ENCODE assay signal across 5 cellular contexts in the genomic region with DNA sequence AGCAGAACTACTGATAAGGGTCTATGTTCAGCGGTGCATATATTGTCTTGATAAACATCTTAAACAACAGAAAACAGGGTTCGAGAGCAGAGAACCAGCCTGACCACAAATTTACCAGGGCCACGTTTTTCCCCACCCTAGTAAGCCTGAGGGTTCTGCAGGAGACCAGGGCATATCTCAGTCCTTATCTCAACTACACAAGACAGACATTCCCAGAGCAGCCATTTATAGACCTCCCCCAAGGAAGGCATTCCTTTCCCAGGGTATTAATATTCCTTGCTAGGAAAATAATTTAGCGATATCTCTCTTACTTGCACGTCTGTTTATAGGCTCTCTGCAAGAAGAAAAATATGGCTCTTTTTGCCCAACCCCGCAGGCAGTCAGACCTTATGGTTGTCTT. TPM values are rescaled to one million over a fixed set of nuclear protein-coding genes. Genes with fewer than 3 reads are reported as not detected.
DNase-seq lines count a peak whose midpoint lies in the region; ATAC-seq, FAIRE-seq and TF ChIP-seq lines count a peak whose summit lies in the region.
"Not testable (repeated sequence)": the region's sequence is repeated elsewhere in the genome, so short reads cannot be mapped to it uniquely, and the experiment has no call there.

No MANE protein-coding gene starts in this region.

- H3K4me2 ChIP-seq in DND-41 (ENCODE audit: insufficient read depth, low read length); K562 (ENCODE audit: insufficient read depth, low read length); mesendoderm (ENCODE audit: low read length): not testable (repeated sequence)

- not testable (repeated sequence) for H2AFZ ChIP-seq in DND-41 (ENCODE audit: low read depth, low read length); K562 (ENCODE audit: low read depth, low read length)

- not testable (repeated sequence) for TF ChIP-seq RAD21 in K562 (CRISPR knock-in tag; conservative IDR thresholded peaks at IDR 0.05 in 1 of 2, IDR thresholded peaks at IDR 0.05 in 1 of 2)

- H4K8ac ChIP-seq in mesendoderm (ENCODE audit: low read depth, low read length) = not testable (repeated sequence)

- not testable (repeated sequence) for BruUV-seq in K562 (replicated peaks; lab: Mats Ljungman, UMichigan)

- TF ChIP-seq CTCF in DND-41 (IDR thresholded peaks at IDR 0.05; ENCODE audit: borderline replicate concordance, extremely low read depth, low read length, poor library complexity, severe bottlenecking); K562 (IDR thresholded peaks at IDR 0.05 in 2 of 3, conservative IDR thresholded peaks at IDR 0.05 in 1 of 3; ENCODE audit: insufficient read depth in 2 of 3, low read depth in 1 of 3, low read length in 3 of 3): not testable (repeated sequence)

- in situ Hi-C loops in KBM-7 (cut with MboI; ENCODE audit: low pct_unique_long_range_greater_than_20kb, low sequenced_read_pairs); K562 (cut with MboI): not testable (repeated sequence)

- not testable (repeated sequence) for ATAC-seq in DND-41 (ENCODE audit: insufficient read depth, low read depth); K562

- H3K9me1 ChIP-seq in K562 (ENCODE audit: control insufficient read depth, insufficient read depth, low read length) = not testable (repeated sequence)

- H2AK5ac ChIP-seq in mesendoderm (ENCODE audit: low read length) = not testable (repeated sequence)

- not testable (repeated sequence) for H2BK120ac ChIP-seq in mesendoderm (ENCODE audit: low read depth, low read length)

- H3K79me2 ChIP-seq in DND-41 (ENCODE audit: insufficient read depth, low read length); K562 (ENCODE audit: control insufficient read depth, insufficient read depth, low read length); mesendoderm (ENCODE audit: control insufficient read depth, insufficient read depth, low read length): not testable (repeated sequence)

- H3K9ac ChIP-seq in DND-41 (ENCODE audit: low read depth, low read length); K562 (ENCODE audit: insufficient read depth in 1 of 2, low read depth in 2 of 2, low read length in 2 of 2); mesendoderm (ENCODE audit: low read length): not testable (repeated sequence)

- not testable (repeated sequence) for H3K27me3 ChIP-seq in DND-41 (ENCODE audit: insufficient read depth, low read length, poor library complexity); K562 (ENCODE audit: control insufficient read depth in 2 of 2, insufficient read depth in 2 of 2, low read length in 2 of 2); mesendoderm (ENCODE audit: insufficient read depth, low read length, poor library complexity)

- peaks cover 38% of the 10 kb centered on the region for H3K9me3 ChIP-seq in DND-41 (ENCODE audit: insufficient read depth, low read length, severe bottlenecking)
- H3K9me3 ChIP-seq in K562 (replicated peaks; ENCODE audit: control insufficient read depth, insufficient read depth, low read depth, low read length) = not testable (repeated sequence)

- not testable (repeated sequence) for H3K56ac ChIP-seq in mesendoderm (ENCODE audit: low read length)

- POLR2A ChIA-PET in K562 (lab: Yijun Ruan, JAX) = not testable (repeated sequence)

- not testable (repeated sequence) for TF ChIP-seq POLR2A in K562 (conservative IDR thresholded peaks at IDR 0.05)

- H3K4me3 ChIP-seq in DND-41 (ENCODE audit: low read depth in 1 of 2, low read length in 2 of 2); K562; mesendoderm (ENCODE audit: low read length): not testable (repeated sequence)

- not testable (repeated sequence) for H3K23ac ChIP-seq in mesendoderm (ENCODE audit: low read length)

- H3K79me1 ChIP-seq in mesendoderm (ENCODE audit: low read length) = not testable (repeated sequence)

- 9% methylated on average over 5 of the region's 6 CpGs for WGBS in K562 (ENCODE audit: insufficient coverage, low coverage, missing lambda C conversion rate)
- WGBS in mesendoderm (ENCODE audit: extremely low coverage, insufficient coverage, low lambda C conversion rate) = no CpG with 5 or more reads among the region's 6 CpGs

- H3K4me1 ChIP-seq in DND-41 (ENCODE audit: insufficient read depth, low read length) = peaks cover 16% of the 10 kb centered on the region
- not testable (repeated sequence) for H3K4me1 ChIP-seq in K562 (replicated peaks in 1 of 2; ENCODE audit: control insufficient read depth in 2 of 2, insufficient read depth in 2 of 2, low read length in 2 of 2); mesendoderm (ENCODE audit: control insufficient read depth, low read depth, low read length)

- H3K18ac ChIP-seq in mesendoderm (ENCODE audit: low read length) = not testable (repeated sequence)

- not testable (repeated sequence) for H2BK5ac ChIP-seq in mesendoderm (ENCODE audit: low read length)

- H4K5ac ChIP-seq in mesendoderm (ENCODE audit: low read length) = not testable (repeated sequence)

- intact Hi-C loops in K562 (cut with micrococcal nuclease) = not testable (repeated sequence)

- H4K20me1 ChIP-seq in DND-41 (ENCODE audit: insufficient read depth, low read length); K562 (replicated peaks; ENCODE audit: control insufficient read depth, insufficient read depth, low read length): not testable (repeated sequence)

- H3K27ac ChIP-seq in DND-41 (ENCODE audit: low read length); K562 (ENCODE audit: extremely low read depth, low read depth, low read length); mesendoderm (ENCODE audit: low read depth, low read length): not testable (repeated sequence)

- not testable (repeated sequence) for H2BK15ac ChIP-seq in mesendoderm (replicated peaks; ENCODE audit: low read depth)

- not testable (repeated sequence) for H3K36me3 ChIP-seq in DND-41 (ENCODE audit: insufficient read depth, low read length); K562 (ENCODE audit: control insufficient read depth, insufficient read depth, low read length); mesendoderm (ENCODE audit: control insufficient read depth, insufficient read depth, low read length)

- TF ChIP-seq EP300 in K562 (IDR thresholded peaks at IDR 0.05; ENCODE audit: low read length) = not testable (repeated sequence)

- H3K4ac ChIP-seq in mesendoderm (ENCODE audit: low read depth, low read length) = not testable (repeated sequence)

- not testable (repeated sequence) for FAIRE-seq in K562 (lab: Jason Lieb, UNC)

- DNase-seq in CMK (ENCODE audit: low read depth) (peak; percentile 17), DND-41 (peak; percentile 17), KBM-7 (peak; percentile 26), mesendoderm (peak; percentile 10)
- not testable (repeated sequence) for DNase-seq in K562 (ENCODE audit: extremely low read depth in 1 of 4, low spot score in 3 of 4)

- CTCF ChIA-PET in K562 (lab: Yijun Ruan, JAX; ENCODE audit: low intra/inter-chr PET ratio) = not testable (repeated sequence)

TF ChIP-seq in K562, 482 proteins besides CTCF, POLR2A, EP300 and RAD21:
- peak; percentile 92 for TF ChIP-seq TRIM28 (IDR thresholded peaks at IDR 0.05)
- TF ChIP-seq TRIM24 (IDR thresholded peaks at IDR 0.05) = peak in 1 of 2 experiments; percentile 67; a peak in 2 of 4 replicates
- TF ChIP-seq ZNF280A (IDR thresholded peaks at IDR 0.05; ENCODE audit: low read depth, partially characterized antibody) = peak; percentile 87
- TF ChIP-seq CBX5 (IDR thresholded peaks at IDR 0.05; ENCODE audit: borderline replicate concordance, low read depth) = 0 out of 2 replicates have a peak, but pooled peaks have one; percentile 57
TF ChIP-seq in K562: peak in this region for 4; not testable (repeated sequence) for 478.

RNA-seq across cellular contexts. Expression of gene ETNK1, which starts 12.1 kb away (rescaled TPM):
- 112 and 189 TPM in 2 replicates for total RNA-seq in K562 (2011; cell fraction: chromatin; rRNA removed; ENCODE audit: low replicate concordance)
- total RNA-seq in K562 (2011; cell fraction: nucleolus; rRNA removed) = 77.4 and 88.2 TPM in 2 replicates
- 128 and 225 TPM in 2 replicates for total RNA-seq in K562 (2011; cell fraction: nucleoplasm; rRNA removed)
- 22.5 and 27.1 TPM in 2 replicates for total RNA-seq in K562 (2014; rRNA removed)
- total RNA-seq in K562 (2014; rRNA removed; fragmentation: Illumina TruSeq; extraction: Trizol) = 57.6 and 67.5 TPM in 2 replicates
- 33.4 and 37.6 TPM in 2 replicates for total RNA-seq in K562 (2015; rRNA removed; fragmentation: Illumina TruSeq; extraction: Trizol)
- total RNA-seq in K562 (2021) = 70.5 and 74.3 TPM in 2 replicates
- polyA plus RNA-seq in K562 (2011; rRNA removed) = 30.2 and 36.0 TPM in 2 replicates
- polyA plus RNA-seq in K562 (2011; cell fraction: cytosol; rRNA removed) = 15.6 and 18.5 TPM in 2 replicates
- 49.1 and 57.9 TPM in 2 replicates for polyA plus RNA-seq in K562 (2011; cell fraction: nucleus; rRNA removed)
- polyA plus RNA-seq in K562 (2012) = 17.2 and 17.4 TPM in 2 replicates
- 17.5 and 19.7 TPM in 2 replicates for polyA plus RNA-seq in K562 (2014; fragmentation: Illumina TruSeq; extraction: Trizol)
- polyA plus RNA-seq in K562 (2014; fragmentation: Nextera tagmentation; extraction: Ambion mirVana) = 10 to 100 TPM; 36.0 to 47.5 TPM
- 10.0 and 13.7 TPM in 2 replicates for polyA plus RNA-seq in K562 (2014; rRNA removed)
- polyA minus RNA-seq in K562 (2011; rRNA and poly(A)+ RNA removed) = 167 and 201 TPM in 2 replicates
- 75.6 and 94.2 TPM in 2 replicates for polyA minus RNA-seq in K562 (2011; cell fraction: cytosol; rRNA and poly(A)+ RNA removed)
- polyA minus RNA-seq in K562 (2011; cell fraction: nucleus; rRNA and poly(A)+ RNA removed) = 158 and 213 TPM in 2 replicates
- 18.8 TPM for polyA plus RNA-seq in mesendoderm (2013, experiment 1 of 2)
- polyA plus RNA-seq in mesendoderm (2013, experiment 2 of 2) = 17.8 TPM
